1 cellular context compared by ENCODE assay signal in the genomic region with DNA sequence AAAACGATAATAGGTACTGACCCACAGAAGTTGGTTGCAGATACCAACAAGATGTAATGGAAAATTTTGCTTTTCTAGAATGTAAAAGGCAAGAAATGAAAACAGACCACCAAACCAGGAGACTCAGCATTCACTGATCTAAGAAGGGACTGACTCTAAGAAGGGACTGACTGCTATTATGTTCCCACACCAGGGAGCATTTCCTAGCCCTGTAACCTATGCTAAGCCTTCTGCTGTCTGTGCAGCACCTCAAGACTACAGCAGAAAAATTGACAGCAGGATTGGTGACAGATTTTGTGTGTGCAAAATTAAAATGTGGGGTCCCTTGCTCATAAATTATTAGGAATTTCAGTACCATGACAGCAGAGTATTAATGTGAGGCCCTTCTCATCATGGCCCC.
TF ChIP-seq lines count a peak whose summit lies in the region.

No MANE protein-coding gene starts in this region.

TF ChIP-seq in GM23338, 12 proteins besides CTCF, POLR2A, EP300 and RAD21 (continued from another document):
- TF ChIP-seq ZNF462 (CRISPR knock-in tag; IDR thresholded peaks at IDR 0.05) (no peak), CREB1 (CRISPR knock-in tag; IDR thresholded peaks at IDR 0.05; ENCODE audit: low read depth) (no peak)
